ENCODE assay signal across 13 cellular contexts in genomic region chr5:21831145-21831787, GRCh38.
DNase-seq lines count a peak whose midpoint lies in the region; ATAC-seq and TF ChIP-seq lines count a peak whose summit lies in the region.
"Had no signal": no experiment of that assay in that cellular context is flagged by ENCODE, and none has a peak within 500 bp of the region (broad histone marks: within the 10 kb centered on the region; RNA-seq: fewer than 3 reads in every experiment).

No MANE protein-coding gene starts in this region.

- TF ChIP-seq CTCF in GM12864 (IDR thresholded peaks at IDR 0.05; ENCODE audit: low read depth, low read length, missing control alignments): no peak

- H3K4me3 ChIP-seq in GM12864 (ENCODE audit: low read depth, low read length): no peak overlapping the region
- H3K4me3 ChIP-seq: body of pancreas, skin epidermis had no signal

- ATAC-seq in GM19452 (IDR thresholded peaks at IDR 0.05; ENCODE audit: unreplicated experiment) (peak; percentile 78), HG02884 (IDR thresholded peaks at IDR 0.05; ENCODE audit: unreplicated experiment) (peak; percentile 79), HG03575 (IDR thresholded peaks at IDR 0.05; ENCODE audit: extremely low read depth, insufficient number of reproducible peaks, low FRiP score, unreplicated experiment) (peak; percentile 74)
- ATAC-seq: body of pancreas, HCT116 had no signal

- DNase-seq in GM12864 (ENCODE audit: low read depth) (peak; percentile 5), NCI-H187 (lab: John Stamatoyannopoulos, UW) (no peak), NCI-H1436 treated with DMSO at 0.1 percent for 48 hours (lab: John Stamatoyannopoulos, UW) (no peak), RPMI8226 (no peak)
- DNase-seq in activated CD4-positive, alpha-beta T cell treated with anti-CD3 and anti-CD28 coated beads, Interleukin-2, amount 50 U/mL, for 1 hour: no peak
- DNase-seq: activated T-cell treated with anti-CD3 and anti-CD28 coated beads, Interleukin-2, amount 50 U/mL, for 1 hour; body of pancreas; stimulated activated CD8-positive, alpha-beta memory T cell treated with anti-CD3 and anti-CD28 coated beads, Interleukin-4, amount 100 ng/mL, for 48 hours had no signal
